In genomic region chr19:38287604-38288003, GRCh38 we compare ENCODE assay signal across 21 cellular contexts.
DNase-seq lines count a peak whose midpoint lies in the region; ATAC-seq and TF ChIP-seq lines count a peak whose summit lies in the region.
"Had no signal": no experiment of that assay in that cellular context is flagged by ENCODE, and none has a peak within 500 bp of the region (broad histone marks: within the 10 kb centered on the region; RNA-seq: fewer than 3 reads in every experiment).

No MANE protein-coding gene starts in this region.

- peak overlapping the region; percentile 78 for H3K4me3 Mint-ChIP-seq in dendritic cell treated with granulocyte-macrophage colony-stimulating factor and Interleukin-4, amounts not matched to agents 40 ng/mL and 50 ng/mL, for 4 days
- H3K4me3 Mint-ChIP-seq: activated naive CD4-positive, alpha-beta T cell treated with anti-CD3 and anti-CD28 coated beads, Interleukin-2, amount 50 U/mL, for 24 hours; activated T-cell treated with anti-CD3 and anti-CD28 coated beads, Interleukin-2, amount 50 U/mL, for 24 hours; B cell; T-helper 2 cell treated with Interferon-gamma antibody and Interleukin-4, amounts not matched to agents 5 μg/mL and 100 μg/mL, for 36 hours had no signal

- no peak overlapping the region for H3K27ac ChIP-seq in HL-60 (replicated peaks)
- H3K27ac ChIP-seq in RWPE1, result peak overlapping the region; percentile 27
- H3K27ac ChIP-seq: brain microvascular endothelial cell, thoracic aorta had no signal

- TF ChIP-seq CTCF in HL-60 (IDR thresholded peaks at IDR 0.05; ENCODE audit: insufficient read depth, low read length) (no peak), RWPE1 (conservative IDR thresholded peaks at IDR 0.05; ENCODE audit: low read depth) (no peak)

- no peak for ATAC-seq in GM18909 (IDR thresholded peaks at IDR 0.05; ENCODE audit: poor library complexity, unreplicated experiment)
- ATAC-seq in GM21825 (IDR thresholded peaks at IDR 0.05; ENCODE audit: unreplicated experiment), result no peak
- ATAC-seq in HG02970 (IDR thresholded peaks at IDR 0.05; ENCODE audit: low FRiP score, unreplicated experiment), result no peak
- ATAC-seq: esophagus mucosa had no signal

- H3K27me3 Mint-ChIP-seq in dendritic cell treated with granulocyte-macrophage colony-stimulating factor and Interleukin-4, amounts not matched to agents 40 ng/mL and 50 ng/mL, for 4 days, result no peaks in the 10 kb centered on the region
- H3K27me3 Mint-ChIP-seq: activated naive CD4-positive, alpha-beta T cell treated with anti-CD3 and anti-CD28 coated beads, Interleukin-2, amount 50 U/mL, for 24 hours; activated T-cell treated with anti-CD3 and anti-CD28 coated beads, Interleukin-2, amount 50 U/mL, for 24 hours; B cell had no signal

- peaks cover 97% of the 10 kb centered on the region for H3K36me3 Mint-ChIP-seq in dendritic cell treated with granulocyte-macrophage colony-stimulating factor and Interleukin-4, amounts not matched to agents 40 ng/mL and 50 ng/mL, for 4 days (ENCODE audit: low read depth)

- no peak overlapping the region for H3K4me3 ChIP-seq in HL-60 (replicated peaks; ENCODE audit: insufficient read depth, low read length)
- H3K4me3 ChIP-seq: thoracic aorta had no signal

- H3K27me3 ChIP-seq in HL-60 (ENCODE audit: insufficient read depth, poor library complexity, severe bottlenecking), result peaks cover 24% of the 10 kb centered on the region
- H3K27me3 ChIP-seq: brain microvascular endothelial cell had no signal

- POLR2A ChIA-PET in RWPE1 (lab: Yijun Ruan, JAX; ENCODE audit: low non-redundant PET), result interaction anchor here (0.6 kb wide), 1 partner anchor 23 kb away, joined by 8 read pairs; no protein-coding TSS in a partner anchor

- peaks cover 85% of the 10 kb centered on the region for H3K4me1 Mint-ChIP-seq in dendritic cell treated with granulocyte-macrophage colony-stimulating factor and Interleukin-4, amounts not matched to agents 40 ng/mL and 50 ng/mL, for 4 days (ENCODE audit: low read depth)
- H3K4me1 Mint-ChIP-seq: activated naive CD4-positive, alpha-beta T cell treated with anti-CD3 and anti-CD28 coated beads, Interleukin-2, amount 50 U/mL, for 24 hours had no signal

- no peaks in the 10 kb centered on the region for H3K9me3 Mint-ChIP-seq in dendritic cell treated with granulocyte-macrophage colony-stimulating factor and Interleukin-4, amounts not matched to agents 40 ng/mL and 50 ng/mL, for 4 days
- H3K9me3 Mint-ChIP-seq: activated naive CD4-positive, alpha-beta T cell treated with anti-CD3 and anti-CD28 coated beads, Interleukin-2, amount 50 U/mL, for 24 hours; activated T-cell treated with anti-CD3 and anti-CD28 coated beads, Interleukin-2, amount 50 U/mL, for 24 hours; T-helper 2 cell treated with Interferon-gamma antibody and Interleukin-4, amounts not matched to agents 5 μg/mL and 100 μg/mL, for 36 hours had no signal

- DNase-seq in HL-60 (ENCODE audit: low read depth in 1 of 2, low spot score in 1 of 2) (peak; percentile 10 to 77), RWPE1 (ENCODE audit: low spot score) (no peak), pons (ENCODE audit: low spot score) (peak; percentile 74), 8988T (no peak)
- DNase-seq: activated CD4-positive, alpha-beta T cell treated with anti-CD3 and anti-CD28 coated beads, Interleukin-2, amount 50 U/mL, for 48 hours; activated T-cell treated with anti-CD3 and anti-CD28 coated beads, Interleukin-2, amount 50 U/mL, for 24 hours; brain microvascular endothelial cell; glutamatergic neuron; mammary epithelial cell; NCI-H1092 treated with DMSO at 0.1 percent for 48 hours; SHP77; stimulated activated CD4-positive, alpha-beta T cell treated with anti-CD3 and anti-CD28 coated beads, Interleukin-4, amount 100 ng/mL, for 4 hours had no signal

- peak overlapping the region; percentile 89 for H3K27ac Mint-ChIP-seq in dendritic cell treated with granulocyte-macrophage colony-stimulating factor and Interleukin-4, amounts not matched to agents 40 ng/mL and 50 ng/mL, for 4 days
- H3K27ac Mint-ChIP-seq: activated naive CD4-positive, alpha-beta T cell treated with anti-CD3 and anti-CD28 coated beads, Interleukin-2, amount 50 U/mL, for 24 hours; activated T-cell treated with anti-CD3 and anti-CD28 coated beads, Interleukin-2, amount 50 U/mL, for 24 hours; B cell; T-helper 2 cell treated with Interferon-gamma antibody and Interleukin-4, amounts not matched to agents 5 μg/mL and 100 μg/mL, for 36 hours had no signal

- CTCF ChIA-PET in RWPE1 (lab: Yijun Ruan, JAX), result no interaction called here

- intact Hi-C loops in dendritic cell treated with granulocyte-macrophage colony-stimulating factor and Interleukin-4, amounts not matched to agents 40 ng/mL and 50 ng/mL, for 4 days (cut with micrococcal nuclease), result loop anchor here (5.0 kb wide), 1 partner anchor 40 kb away; no protein-coding TSS in a partner anchor

Comparison
In these comparisons a context has a peak if more than half of its experiments do, and no peak if none do; other contexts are left out.
1. DNase-seq: peak in HL-60 (2 of 2) and pons (single experiment); none in RWPE1 (single experiment) and 8988T (single experiment).